Comparison of ENCODE assay signal across 1 cellular context in the genomic region with DNA sequence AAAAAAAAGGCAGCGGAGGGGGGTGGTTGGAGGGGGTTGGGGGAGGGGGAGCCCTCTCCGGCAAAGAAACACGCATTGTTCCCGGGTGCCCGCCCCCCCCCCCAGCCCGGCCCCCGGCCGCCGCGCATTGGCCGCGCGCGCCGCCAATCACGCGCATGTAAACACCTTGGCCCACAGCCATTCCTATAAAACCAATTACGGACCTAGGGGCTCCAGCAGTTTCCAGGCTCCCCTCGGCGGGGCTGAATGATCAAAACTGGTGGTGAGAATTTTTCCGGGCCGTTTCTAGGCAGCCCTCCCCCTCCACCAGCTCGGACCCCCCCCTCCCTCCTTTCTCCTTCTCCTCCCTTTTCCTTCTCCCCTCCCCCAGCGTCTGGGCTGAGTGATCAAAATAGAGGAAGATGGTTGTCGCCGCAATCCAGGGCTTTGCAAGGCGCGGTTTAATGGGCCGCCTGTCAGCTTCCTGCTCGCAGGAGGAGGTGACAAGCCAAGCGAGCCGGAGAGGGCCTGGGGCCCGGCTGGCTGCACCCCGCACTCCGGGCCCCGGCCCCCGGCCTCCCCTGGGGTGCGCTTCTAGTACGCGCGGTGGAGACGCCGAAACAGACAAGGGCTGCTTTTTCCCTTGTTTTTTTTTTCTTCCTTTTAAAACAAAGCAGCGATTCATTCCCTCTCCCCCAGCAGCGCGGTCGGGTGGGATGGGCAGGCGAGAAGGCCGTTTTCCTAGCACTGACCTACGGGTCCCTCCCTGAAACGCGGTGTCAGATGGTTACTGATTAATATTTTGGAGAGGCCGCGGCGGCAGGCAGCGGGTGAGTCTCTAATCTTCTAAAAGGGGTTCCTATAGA.
TF ChIP-seq lines count a peak whose summit lies in the region.

No MANE protein-coding gene starts in this region.

TF ChIP-seq in HepG2, 621 proteins besides CTCF, POLR2A, EP300 and RAD21 (continued from another document and continues in another):
- TF ChIP-seq, protein P1, sequence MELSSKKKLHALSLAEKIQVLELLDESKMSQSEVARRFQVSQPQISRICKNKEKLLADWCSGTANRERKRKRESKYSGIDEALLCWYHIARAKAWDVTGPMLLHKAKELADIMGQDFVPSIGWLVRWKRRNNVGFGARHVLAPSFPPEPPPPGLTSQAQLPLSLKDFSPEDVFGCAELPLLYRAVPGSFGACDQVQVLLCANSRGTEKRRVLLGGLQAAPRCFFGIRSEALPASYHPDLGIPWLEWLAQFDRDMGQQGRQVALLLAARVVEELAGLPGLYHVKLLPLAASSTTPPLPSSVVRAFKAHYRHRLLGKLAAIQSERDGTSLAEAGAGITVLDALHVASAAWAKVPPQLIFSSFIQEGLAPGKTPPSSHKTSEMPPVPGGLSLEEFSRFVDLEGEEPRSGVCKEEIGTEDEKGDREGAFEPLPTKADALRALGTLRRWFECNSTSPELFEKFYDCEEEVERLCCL (CRISPR knock-in tag; IDR thresholded peaks at IDR 0.05; ENCODE audit: borderline replicate concordance), result no peak
- TF ChIP-seq SMAD3 (CRISPR knock-in tag; IDR thresholded peaks at IDR 0.05), result peak; percentile 9; the same call in 1 of the 2 replicates
- TF ChIP-seq, protein P2, sequence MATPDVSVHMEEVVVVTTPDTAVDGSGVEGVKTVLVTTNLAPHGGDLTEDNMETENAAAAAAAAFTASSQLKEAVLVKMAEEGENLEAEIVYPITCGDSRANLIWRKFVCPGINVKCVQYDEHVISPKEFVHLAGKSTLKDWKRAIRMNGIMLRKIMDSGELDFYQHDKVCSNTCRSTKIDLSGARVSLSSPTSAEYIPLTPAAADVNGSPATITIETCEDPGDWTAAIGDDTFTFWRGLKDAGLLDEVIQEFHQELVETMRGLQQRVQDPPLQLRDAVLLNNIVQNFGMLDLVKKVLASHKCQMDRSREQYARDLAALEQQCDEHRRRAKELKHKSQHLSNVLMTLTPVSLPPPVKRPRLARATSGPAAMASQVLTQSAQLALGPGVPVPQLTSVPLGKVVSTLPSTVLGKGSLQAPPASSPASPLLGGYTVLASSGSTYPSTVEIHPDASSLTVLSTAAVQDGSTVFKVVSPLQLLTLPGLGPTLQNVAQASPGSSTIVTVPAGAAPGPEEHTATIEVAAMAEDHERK (CRISPR knock-in tag; IDR thresholded peaks at IDR 0.05; ENCODE audit: low read depth), result no peak
- no peak for TF ChIP-seq HHEX (CRISPR knock-in tag; IDR thresholded peaks at IDR 0.05)
- TF ChIP-seq SRF (IDR thresholded peaks at IDR 0.05; ENCODE audit: low read depth, low read length), result peak; percentile 62
- TF ChIP-seq KAT7 (CRISPR knock-in tag; IDR thresholded peaks at IDR 0.05; ENCODE audit: borderline replicate concordance), result no peak; the same call in 1 of the 2 replicates
- TF ChIP-seq, protein P3, sequence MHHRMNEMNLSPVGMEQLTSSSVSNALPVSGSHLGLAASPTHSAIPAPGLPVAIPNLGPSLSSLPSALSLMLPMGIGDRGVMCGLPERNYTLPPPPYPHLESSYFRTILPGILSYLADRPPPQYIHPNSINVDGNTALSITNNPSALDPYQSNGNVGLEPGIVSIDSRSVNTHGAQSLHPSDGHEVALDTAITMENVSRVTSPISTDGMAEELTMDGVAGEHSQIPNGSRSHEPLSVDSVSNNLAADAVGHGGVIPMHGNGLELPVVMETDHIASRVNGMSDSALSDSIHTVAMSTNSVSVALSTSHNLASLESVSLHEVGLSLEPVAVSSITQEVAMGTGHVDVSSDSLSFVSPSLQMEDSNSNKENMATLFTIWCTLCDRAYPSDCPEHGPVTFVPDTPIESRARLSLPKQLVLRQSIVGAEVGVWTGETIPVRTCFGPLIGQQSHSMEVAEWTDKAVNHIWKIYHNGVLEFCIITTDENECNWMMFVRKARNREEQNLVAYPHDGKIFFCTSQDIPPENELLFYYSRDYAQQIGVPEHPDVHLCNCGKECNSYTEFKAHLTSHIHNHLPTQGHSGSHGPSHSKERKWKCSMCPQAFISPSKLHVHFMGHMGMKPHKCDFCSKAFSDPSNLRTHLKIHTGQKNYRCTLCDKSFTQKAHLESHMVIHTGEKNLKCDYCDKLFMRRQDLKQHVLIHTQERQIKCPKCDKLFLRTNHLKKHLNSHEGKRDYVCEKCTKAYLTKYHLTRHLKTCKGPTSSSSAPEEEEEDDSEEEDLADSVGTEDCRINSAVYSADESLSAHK (CRISPR knock-in tag; IDR thresholded peaks at IDR 0.05; ENCODE audit: borderline replicate concordance), result peak; percentile 100
- TF ChIP-seq, protein P4, sequence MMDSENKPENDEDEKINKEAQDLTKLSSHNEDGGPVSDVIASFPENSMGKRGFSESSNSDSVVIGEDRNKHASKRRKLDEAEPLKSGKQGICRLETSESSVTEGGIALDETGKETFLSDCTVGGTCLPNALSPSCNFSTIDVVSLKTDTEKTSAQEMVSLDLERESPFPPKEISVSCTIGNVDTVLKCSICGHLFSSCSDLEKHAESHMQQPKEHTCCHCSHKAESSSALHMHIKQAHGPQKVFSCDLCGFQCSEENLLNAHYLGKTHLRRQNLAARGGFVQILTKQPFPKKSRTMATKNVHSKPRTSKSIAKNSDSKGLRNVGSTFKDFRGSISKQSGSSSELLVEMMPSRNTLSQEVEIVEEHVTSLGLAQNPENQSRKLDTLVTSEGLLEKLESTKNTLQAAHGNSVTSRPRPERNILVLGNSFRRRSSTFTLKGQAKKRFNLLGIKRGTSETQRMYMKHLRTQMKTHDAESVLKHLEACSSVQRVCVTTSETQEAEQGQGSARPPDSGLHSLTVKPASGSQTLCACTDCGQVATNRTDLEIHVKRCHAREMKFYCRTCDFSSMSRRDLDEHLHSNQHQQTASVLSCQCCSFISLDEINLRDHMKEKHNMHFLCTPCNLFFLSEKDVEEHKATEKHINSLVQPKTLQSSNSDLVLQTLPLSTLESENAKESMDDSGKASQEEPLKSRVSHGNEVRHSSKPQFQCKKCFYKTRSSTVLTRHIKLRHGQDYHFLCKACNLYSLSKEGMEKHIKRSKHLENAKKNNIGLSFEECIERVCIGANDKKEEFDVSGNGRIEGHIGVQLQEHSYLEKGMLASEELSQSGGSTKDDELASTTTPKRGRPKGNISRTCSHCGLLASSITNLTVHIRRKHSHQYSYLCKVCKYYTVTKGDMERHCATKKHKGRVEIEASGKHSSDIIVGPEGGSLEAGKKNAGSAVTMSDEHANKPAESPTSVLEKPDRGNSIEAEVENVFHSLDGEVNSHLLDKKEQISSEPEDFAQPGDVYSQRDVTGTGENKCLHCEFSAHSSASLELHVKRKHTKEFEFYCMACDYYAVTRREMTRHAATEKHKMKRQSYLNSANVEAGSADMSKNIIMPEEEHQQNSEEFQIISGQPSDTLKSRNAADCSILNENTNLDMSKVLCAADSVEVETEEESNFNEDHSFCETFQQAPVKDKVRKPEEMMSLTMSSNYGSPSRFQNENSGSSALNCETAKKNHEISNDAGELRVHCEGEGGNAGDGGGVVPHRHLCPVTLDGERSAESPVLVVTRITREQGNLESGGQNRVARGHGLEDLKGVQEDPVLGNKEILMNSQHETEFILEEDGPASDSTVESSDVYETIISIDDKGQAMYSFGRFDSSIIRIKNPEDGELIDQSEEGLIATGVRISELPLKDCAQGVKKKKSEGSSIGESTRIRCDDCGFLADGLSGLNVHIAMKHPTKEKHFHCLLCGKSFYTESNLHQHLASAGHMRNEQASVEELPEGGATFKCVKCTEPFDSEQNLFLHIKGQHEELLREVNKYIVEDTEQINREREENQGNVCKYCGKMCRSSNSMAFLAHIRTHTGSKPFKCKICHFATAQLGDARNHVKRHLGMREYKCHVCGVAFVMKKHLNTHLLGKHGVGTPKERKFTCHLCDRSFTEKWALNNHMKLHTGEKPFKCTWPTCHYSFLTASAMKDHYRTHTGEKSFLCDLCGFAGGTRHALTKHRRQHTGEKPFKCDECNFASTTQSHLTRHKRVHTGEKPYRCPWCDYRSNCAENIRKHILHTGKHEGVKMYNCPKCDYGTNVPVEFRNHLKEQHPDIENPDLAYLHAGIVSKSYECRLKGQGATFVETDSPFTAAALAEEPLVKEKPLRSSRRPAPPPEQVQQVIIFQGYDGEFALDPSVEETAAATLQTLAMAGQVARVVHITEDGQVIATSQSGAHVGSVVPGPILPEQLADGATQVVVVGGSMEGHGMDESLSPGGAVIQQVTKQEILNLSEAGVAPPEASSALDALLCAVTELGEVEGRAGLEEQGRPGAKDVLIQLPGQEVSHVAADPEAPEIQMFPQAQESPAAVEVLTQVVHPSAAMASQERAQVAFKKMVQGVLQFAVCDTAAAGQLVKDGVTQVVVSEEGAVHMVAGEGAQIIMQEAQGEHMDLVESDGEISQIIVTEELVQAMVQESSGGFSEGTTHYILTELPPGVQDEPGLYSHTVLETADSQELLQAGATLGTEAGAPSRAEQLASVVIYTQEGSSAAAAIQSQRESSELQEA (CRISPR knock-in tag; IDR thresholded peaks at IDR 0.05; ENCODE audit: not compliant biosample characterization), result no peak
- TF ChIP-seq ZNF230 (CRISPR knock-in tag; IDR thresholded peaks at IDR 0.05), result no peak
- TF ChIP-seq SPEN (CRISPR knock-in tag; IDR thresholded peaks at IDR 0.05; ENCODE audit: low read depth), result no peak; the same call in 1 of the 2 replicates
- TF ChIP-seq ZNF138 (CRISPR knock-in tag; IDR thresholded peaks at IDR 0.05; ENCODE audit: low read depth), result no peak
- no peak for TF ChIP-seq ZNF775 (CRISPR knock-in tag; IDR thresholded peaks at IDR 0.05; ENCODE audit: borderline replicate concordance)
- TF ChIP-seq PRPF4 (IDR thresholded peaks at IDR 0.05; ENCODE audit: low read depth, low read length, poor library complexity, severe bottlenecking), result no peak
- TF ChIP-seq NFYC (CRISPR knock-in tag; IDR thresholded peaks at IDR 0.05), result peak; percentile 79
- TF ChIP-seq, protein P5, sequence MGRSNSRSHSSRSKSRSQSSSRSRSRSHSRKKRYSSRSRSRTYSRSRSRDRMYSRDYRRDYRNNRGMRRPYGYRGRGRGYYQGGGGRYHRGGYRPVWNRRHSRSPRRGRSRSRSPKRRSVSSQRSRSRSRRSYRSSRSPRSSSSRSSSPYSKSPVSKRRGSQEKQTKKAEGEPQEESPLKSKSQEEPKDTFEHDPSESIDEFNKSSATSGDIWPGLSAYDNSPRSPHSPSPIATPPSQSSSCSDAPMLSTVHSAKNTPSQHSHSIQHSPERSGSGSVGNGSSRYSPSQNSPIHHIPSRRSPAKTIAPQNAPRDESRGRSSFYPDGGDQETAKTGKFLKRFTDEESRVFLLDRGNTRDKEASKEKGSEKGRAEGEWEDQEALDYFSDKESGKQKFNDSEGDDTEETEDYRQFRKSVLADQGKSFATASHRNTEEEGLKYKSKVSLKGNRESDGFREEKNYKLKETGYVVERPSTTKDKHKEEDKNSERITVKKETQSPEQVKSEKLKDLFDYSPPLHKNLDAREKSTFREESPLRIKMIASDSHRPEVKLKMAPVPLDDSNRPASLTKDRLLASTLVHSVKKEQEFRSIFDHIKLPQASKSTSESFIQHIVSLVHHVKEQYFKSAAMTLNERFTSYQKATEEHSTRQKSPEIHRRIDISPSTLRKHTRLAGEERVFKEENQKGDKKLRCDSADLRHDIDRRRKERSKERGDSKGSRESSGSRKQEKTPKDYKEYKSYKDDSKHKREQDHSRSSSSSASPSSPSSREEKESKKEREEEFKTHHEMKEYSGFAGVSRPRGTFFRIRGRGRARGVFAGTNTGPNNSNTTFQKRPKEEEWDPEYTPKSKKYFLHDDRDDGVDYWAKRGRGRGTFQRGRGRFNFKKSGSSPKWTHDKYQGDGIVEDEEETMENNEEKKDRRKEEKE (IDR thresholded peaks at IDR 0.05), result no peak
- peak; percentile 24 for TF ChIP-seq SKI (IDR thresholded peaks at IDR 0.05; ENCODE audit: partially characterized antibody)
- TF ChIP-seq MEF2D (CRISPR knock-in tag; IDR thresholded peaks at IDR 0.05), result no peak
- TF ChIP-seq ZNF543 (CRISPR knock-in tag; IDR thresholded peaks at IDR 0.05), result no peak
- peak; percentile 46; the same call in 1 of the 2 replicates for TF ChIP-seq SOX5 (CRISPR knock-in tag; IDR thresholded peaks at IDR 0.05; ENCODE audit: borderline replicate concordance)
- TF ChIP-seq, protein P6, sequence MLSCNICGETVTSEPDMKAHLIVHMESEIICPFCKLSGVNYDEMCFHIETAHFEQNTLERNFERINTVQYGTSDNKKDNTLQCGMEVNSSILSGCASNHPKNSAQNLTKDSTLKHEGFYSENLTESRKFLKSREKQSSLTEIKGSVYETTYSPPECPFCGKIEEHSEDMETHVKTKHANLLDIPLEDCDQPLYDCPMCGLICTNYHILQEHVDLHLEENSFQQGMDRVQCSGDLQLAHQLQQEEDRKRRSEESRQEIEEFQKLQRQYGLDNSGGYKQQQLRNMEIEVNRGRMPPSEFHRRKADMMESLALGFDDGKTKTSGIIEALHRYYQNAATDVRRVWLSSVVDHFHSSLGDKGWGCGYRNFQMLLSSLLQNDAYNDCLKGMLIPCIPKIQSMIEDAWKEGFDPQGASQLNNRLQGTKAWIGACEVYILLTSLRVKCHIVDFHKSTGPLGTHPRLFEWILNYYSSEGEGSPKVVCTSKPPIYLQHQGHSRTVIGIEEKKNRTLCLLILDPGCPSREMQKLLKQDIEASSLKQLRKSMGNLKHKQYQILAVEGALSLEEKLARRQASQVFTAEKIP (CRISPR knock-in tag; IDR thresholded peaks at IDR 0.05; ENCODE audit: borderline replicate concordance), result no peak
- no peak for TF ChIP-seq CBX2 (IDR thresholded peaks at IDR 0.05; ENCODE audit: low read depth, low read length)
- no peak for TF ChIP-seq CBX2 (CRISPR knock-in tag; IDR thresholded peaks at IDR 0.05; ENCODE audit: low read depth)
- TF ChIP-seq, protein P7, sequence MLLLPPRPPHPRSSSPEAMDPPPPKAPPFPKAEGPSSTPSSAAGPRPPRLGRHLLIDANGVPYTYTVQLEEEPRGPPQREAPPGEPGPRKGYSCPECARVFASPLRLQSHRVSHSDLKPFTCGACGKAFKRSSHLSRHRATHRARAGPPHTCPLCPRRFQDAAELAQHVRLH (CRISPR knock-in tag; IDR thresholded peaks at IDR 0.05; ENCODE audit: borderline replicate concordance, low read depth), result 0 out of 2 replicates have a peak, but pooled peaks have one; percentile 26
- TF ChIP-seq SAP130 (CRISPR knock-in tag; IDR thresholded peaks at IDR 0.05; ENCODE audit: low read depth), result peak; percentile 64; the same call in 1 of the 2 replicates
- TF ChIP-seq MEIS2 (CRISPR knock-in tag; IDR thresholded peaks at IDR 0.05), result peak; percentile 49; the same call in 1 of the 2 replicates
- TF ChIP-seq ZNF264 (CRISPR knock-in tag; IDR thresholded peaks at IDR 0.05), result no peak
- TF ChIP-seq ZNF20 (CRISPR knock-in tag; IDR thresholded peaks at IDR 0.05), result no peak
- no peak for TF ChIP-seq ZNF850 (CRISPR knock-in tag; conservative IDR thresholded peaks at IDR 0.05)
- TF ChIP-seq ZNF761 (CRISPR knock-in tag; conservative IDR thresholded peaks at IDR 0.05), result no peak
- no peak for TF ChIP-seq HES4 (CRISPR knock-in tag; IDR thresholded peaks at IDR 0.05; ENCODE audit: borderline replicate concordance)
